1 cellular context compared by ENCODE assay signal in genomic region chr4:10085828-10086505, GRCh38.
TF ChIP-seq lines count a peak whose summit lies in the region.

No MANE protein-coding gene starts in this region.

TF ChIP-seq in GM12878, 131 proteins besides CTCF, POLR2A, EP300 and RAD21 (continued from another document):
- TF ChIP-seq BCL3 (IDR thresholded peaks at IDR 0.05; ENCODE audit: borderline replicate concordance, insufficient read depth, low read depth, low read length, poor library complexity, severe bottlenecking) (no peak), IRF5 (IDR thresholded peaks at IDR 0.05; ENCODE audit: borderline replicate concordance) (no peak), NFXL1 (IDR thresholded peaks at IDR 0.05; ENCODE audit: borderline replicate concordance) (no peak), RUNX3 (IDR thresholded peaks at IDR 0.05; ENCODE audit: low read length) (no peak), KAT2A (conservative IDR thresholded peaks at IDR 0.05; ENCODE audit: control insufficient read depth, low read depth, low read length) (no peak), SIN3A (IDR thresholded peaks at IDR 0.05; ENCODE audit: low read depth, low read length) (no peak), ZNF24 (IDR thresholded peaks at IDR 0.05) (no peak), STAT1 (conservative IDR thresholded peaks at IDR 0.05) (no peak), CREB1 (IDR thresholded peaks at IDR 0.05; ENCODE audit: low read depth) (no peak), TARDBP (IDR thresholded peaks at IDR 0.05; ENCODE audit: borderline replicate concordance) (no peak), CEBPZ (IDR thresholded peaks at IDR 0.05; ENCODE audit: low read depth, low read length) (no peak), NBN (IDR thresholded peaks at IDR 0.05) (no peak), USF2 (IDR thresholded peaks at IDR 0.05; ENCODE audit: borderline replicate concordance, low read depth, low read length) (no peak), SUZ12 (IDR thresholded peaks at IDR 0.05; ENCODE audit: unreplicated experiment) (no peak)
